8 cellular contexts compared by ENCODE assay signal in genomic region chr5:139294372-139295165, GRCh38. TPM values are rescaled to one million over a fixed set of nuclear protein-coding genes. Genes with fewer than 3 reads are reported as not detected.
A peak's percentile ranks its signal among the peaks of the same experiment; 100 is the strongest.
DNase-seq lines count a peak whose midpoint lies in the region; ATAC-seq, FAIRE-seq and TF ChIP-seq lines count a peak whose summit lies in the region.

No MANE protein-coding gene starts in this region.

- ATAC-seq in HG02943 (IDR thresholded peaks at IDR 0.05; ENCODE audit: low read depth, unreplicated experiment) (peak; percentile 30), left lung (peak; percentile 68)

- DNase-seq in A172 (ENCODE audit: low spot score) = peak; percentile 70
- no peak for DNase-seq in GM12892 (ENCODE audit: insufficient read length)
- peak; percentile 18 for DNase-seq in NCI-H2171 (lab: John Stamatoyannopoulos, UW)
- peak; percentile 66 for DNase-seq in activated CD4-positive, CD25-positive, alpha-beta regulatory T cell treated with anti-CD3 and anti-CD28 coated beads, Interleukin-2, amount 50 U/mL, for 72 hours
- peak; percentile 79 for DNase-seq in dedifferentiated amniotic fluid mesenchymal stem cell (ENCODE audit: extremely low spot score)
- DNase-seq in left lung = peak; percentile 81 to 88
- peak; percentile 49 for DNase-seq in stimulated activated CD4-positive, alpha-beta T cell treated with anti-CD3 and anti-CD28 coated beads, Interleukin-4, amount 100 ng/mL, for 1 hour

- H3K4me1 ChIP-seq in left lung = peaks cover 39 to 47% of the 10 kb centered on the region in 2 donors

- H3K4me3 ChIP-seq in left lung = peak overlapping the region; percentile 78 to 84

- no peak for TF ChIP-seq POLR2A in GM12892 (IDR thresholded peaks at IDR 0.05; ENCODE audit: low read depth, low read length)

- H3K27ac ChIP-seq in left lung = peak overlapping the region; percentile 98 to 100

- H3K9me3 ChIP-seq in left lung = no peaks in the 10 kb centered on the region

- no peak for TF ChIP-seq CTCF in left lung (IDR thresholded peaks at IDR 0.05)

- intact Hi-C loops in left lung (cut with DNase I) = no loop called here

- no peaks in the 10 kb centered on the region for H3K27me3 ChIP-seq in left lung

- H3K36me3 ChIP-seq in left lung = no peaks in the 10 kb centered on the region

- peak; percentile 50 for FAIRE-seq in GM12892 (lab: Jason Lieb, UNC)

RNA-seq across cellular contexts. Expression of gene MATR3, which starts 1.0 kb away (rescaled TPM):
- 333 and 368 TPM in 2 replicates for total RNA-seq in A172 (2014; rRNA removed; shearing (Covaris generic))
- 168 TPM for polyA plus RNA-seq in GM12892 (2012; ENCODE audit: missing spikeins)
- total RNA-seq in left lung = 100 to 1,000 TPM; 171 to 177 TPM

RNA-seq across cellular contexts. Expression of gene PAIP2, which starts 47.1 kb away (rescaled TPM):
- total RNA-seq in A172 (2014; rRNA removed; shearing (Covaris generic)) = 88.1 and 89.9 TPM in 2 replicates
- 121 TPM for polyA plus RNA-seq in GM12892 (2012; ENCODE audit: missing spikeins)
- 10 to 100 TPM; 66.8 to 73.9 TPM for total RNA-seq in left lung
